ENCODE assay signal across 10 cellular contexts in the genomic region with DNA sequence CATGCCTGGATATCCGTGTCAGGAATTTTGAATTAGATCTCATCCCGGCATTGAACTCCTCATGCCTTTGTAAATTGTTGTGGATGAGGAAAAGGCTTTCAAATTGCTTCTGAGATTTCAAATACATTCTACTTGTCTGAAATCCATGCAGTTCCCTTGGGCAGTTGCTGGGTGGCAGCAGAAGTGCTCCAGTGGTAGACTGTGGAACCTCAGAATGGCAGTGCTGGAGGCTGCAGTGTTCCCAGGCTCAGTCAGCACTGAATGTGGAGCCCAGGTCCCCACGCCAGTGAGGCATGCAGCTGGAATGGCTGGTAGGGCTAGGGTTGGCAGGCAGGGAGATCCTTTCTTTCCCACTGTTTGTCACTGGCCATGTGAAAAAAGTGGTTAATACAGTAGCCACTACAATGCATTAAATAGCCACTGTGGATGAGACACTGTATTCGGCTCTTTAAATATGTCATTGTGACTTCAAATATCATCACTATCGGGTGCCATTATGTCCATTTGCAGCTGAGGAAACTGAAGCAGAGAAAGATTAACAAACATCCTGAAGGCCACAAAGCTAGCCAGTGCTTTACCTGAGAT.
DNase-seq lines count a peak whose midpoint lies in the region; ATAC-seq, FAIRE-seq and TF ChIP-seq lines count a peak whose summit lies in the region.
"Had no signal": no experiment of that assay in that cellular context is flagged by ENCODE, and none has a peak within 500 bp of the region (broad histone marks: within the 10 kb centered on the region; RNA-seq: fewer than 3 reads in every experiment).

No MANE protein-coding gene starts in this region.

- H3K9ac ChIP-seq in mesendoderm (ENCODE audit: low read length) = no peak overlapping the region
- H3K9ac ChIP-seq: BLaER1 treated with 17β-estradiol and CSF1 and Interleukin-3, amounts not matched to agents 10 nM and 100 nM had no signal

- H2AK5ac ChIP-seq in mesendoderm (ENCODE audit: low read length) = no peak overlapping the region

- H3K4me3 Mint-ChIP-seq in activated CD4-positive, alpha-beta T cell treated with anti-CD3 and anti-CD28 coated beads for 36 hours = no peak overlapping the region
- H3K4me3 Mint-ChIP-seq in T-helper 17 cell = no peak overlapping the region
- H3K4me3 Mint-ChIP-seq: dendritic cell treated with granulocyte-macrophage colony-stimulating factor and Interleukin-4, amounts not matched to agents 40 ng/mL and 50 ng/mL, for 4 days had no signal

- FAIRE-seq in urothelium cell line (lab: Jason Lieb, UNC) = peak; percentile 20

- intact Hi-C loops in activated CD4-positive, alpha-beta T cell treated with anti-CD3 and anti-CD28 coated beads for 36 hours (cut with DNase I, micrococcal nuclease) = loop anchor here (1.0 to 10.0 kb wide), 5 partner anchors 144 to 678 kb away; no protein-coding TSS in a partner anchor
- intact Hi-C loops in dorsolateral prefrontal cortex (cut with DNase I) = loop anchor here in 1 of 2 donors (10.0 kb wide), 1 partner anchor 674 kb away; no protein-coding TSS in a partner anchor

- H3K4me1 ChIP-seq in mesendoderm (ENCODE audit: control insufficient read depth, low read depth, low read length) = no peaks in the 10 kb centered on the region
- H3K4me1 ChIP-seq: BLaER1 treated with 17β-estradiol and CSF1 and Interleukin-3, amounts not matched to agents 10 nM and 100 nM had no signal

- no CpG with 5 or more reads among the region's 5 CpGs for WGBS in mesendoderm (ENCODE audit: extremely low coverage, insufficient coverage, low lambda C conversion rate)

- no peaks in the 10 kb centered on the region for H3K36me3 Mint-ChIP-seq in activated CD4-positive, alpha-beta T cell treated with anti-CD3 and anti-CD28 coated beads for 36 hours (ENCODE audit: low read depth)
- peaks cover 1% of the 10 kb centered on the region for H3K36me3 Mint-ChIP-seq in T-helper 17 cell (ENCODE audit: low read depth)

- H3K9me3 Mint-ChIP-seq in activated CD4-positive, alpha-beta T cell treated with anti-CD3 and anti-CD28 coated beads for 36 hours (ENCODE audit: low read depth) = no peaks in the 10 kb centered on the region
- H3K9me3 Mint-ChIP-seq: dendritic cell treated with granulocyte-macrophage colony-stimulating factor and Interleukin-4, amounts not matched to agents 40 ng/mL and 50 ng/mL, for 4 days had no signal

- no peaks in the 10 kb centered on the region for H3K9me3 ChIP-seq in T-helper 17 cell (ENCODE audit: control insufficient read depth, low read length, poor library complexity, severe bottlenecking)
- H3K9me3 ChIP-seq: BLaER1 treated with 17β-estradiol and CSF1 and Interleukin-3, amounts not matched to agents 10 nM and 100 nM had no signal

- H3K79me1 ChIP-seq in mesendoderm (ENCODE audit: low read length) = no peaks in the 10 kb centered on the region

- peak in 47 of 56 donors; percentile 8 to 57 (median 36) for TF ChIP-seq CTCF in dorsolateral prefrontal cortex (IDR thresholded peaks at IDR 0.05 in 54 of 56, conservative IDR thresholded peaks at IDR 0.05 in 2 of 56; ENCODE audit: low read depth in 1 of 56, partially characterized antibody in 56 of 56)

- no peak overlapping the region for H2BK15ac ChIP-seq in mesendoderm (replicated peaks; ENCODE audit: low read depth)

- no peak overlapping the region for H3K56ac ChIP-seq in mesendoderm (ENCODE audit: low read length)

- H3K4me3 ChIP-seq in dorsolateral prefrontal cortex = no peak overlapping the region
- H3K4me3 ChIP-seq in mesendoderm (ENCODE audit: low read length) = no peak overlapping the region
- H3K4me3 ChIP-seq: BLaER1 treated with 17β-estradiol and CSF1 and Interleukin-3, amounts not matched to agents 10 nM and 100 nM had no signal

- H3K27ac Mint-ChIP-seq in activated CD4-positive, alpha-beta T cell treated with anti-CD3 and anti-CD28 coated beads for 36 hours = no peak overlapping the region
- peak overlapping the region; percentile 21 for H3K27ac Mint-ChIP-seq in T-helper 17 cell
- H3K27ac Mint-ChIP-seq: dendritic cell treated with granulocyte-macrophage colony-stimulating factor and Interleukin-4, amounts not matched to agents 40 ng/mL and 50 ng/mL, for 4 days had no signal

- no peak overlapping the region for H2BK5ac ChIP-seq in mesendoderm (ENCODE audit: low read length)

- no peak overlapping the region for H2BK120ac ChIP-seq in mesendoderm (ENCODE audit: low read depth, low read length)

- no peaks in the 10 kb centered on the region for H3K79me2 ChIP-seq in mesendoderm (ENCODE audit: control insufficient read depth, insufficient read depth, low read length)

- no peak overlapping the region for H3K18ac ChIP-seq in mesendoderm (ENCODE audit: low read length)

- no peak overlapping the region for H3K4ac ChIP-seq in mesendoderm (ENCODE audit: low read depth, low read length)

- H3K27me3 ChIP-seq in dorsolateral prefrontal cortex (peaks cover 0 to 8% (median 0%) of the 10 kb centered on the region in 45 donors), mesendoderm (ENCODE audit: insufficient read depth, low read length, poor library complexity) (no peaks in the 10 kb centered on the region)
- H3K27me3 ChIP-seq: BLaER1 treated with 17β-estradiol and CSF1 and Interleukin-3, amounts not matched to agents 10 nM and 100 nM had no signal

- H3K36me3 ChIP-seq in mesendoderm (ENCODE audit: control insufficient read depth, insufficient read depth, low read length) = no peaks in the 10 kb centered on the region
- H3K36me3 ChIP-seq: BLaER1 treated with 17β-estradiol and CSF1 and Interleukin-3, amounts not matched to agents 10 nM and 100 nM had no signal

- no peak overlapping the region for H3K4me2 ChIP-seq in mesendoderm (ENCODE audit: low read length)
- H3K4me2 ChIP-seq: BLaER1 treated with 17β-estradiol and CSF1 and Interleukin-3, amounts not matched to agents 10 nM and 100 nM had no signal

- no peak overlapping the region for H3K23ac ChIP-seq in mesendoderm (ENCODE audit: low read length)

- H3K4me1 Mint-ChIP-seq in activated CD4-positive, alpha-beta T cell treated with anti-CD3 and anti-CD28 coated beads for 36 hours = peaks cover 18% of the 10 kb centered on the region
- peaks cover 10% of the 10 kb centered on the region for H3K4me1 Mint-ChIP-seq in T-helper 17 cell

- peak; percentile 67 for DNase-seq in activated CD4-positive, alpha-beta T cell treated with anti-CD3 and anti-CD28 coated beads for 36 hours
- DNase-seq in activated CD4-positive, alpha-beta T cell treated with anti-CD3 and anti-CD28 coated beads for 1 hour = no peak
- peak; percentile 16 for DNase-seq in NCI-H187 treated with DMSO at 0.1 percent for 48 hours (lab: John Stamatoyannopoulos, UW)
- no peak for DNase-seq in T-helper 17 cell
- peak in 9 of 10 donors; percentile 22 to 62 (median 51) for DNase-seq in dorsolateral prefrontal cortex
- DNase-seq in mesendoderm = peak; percentile 90
- DNase-seq in urothelium cell line (ENCODE audit: low spot score) = peak; percentile 75

- H4K5ac ChIP-seq in mesendoderm (ENCODE audit: low read length) = no peak overlapping the region

- peak; percentile 80 for ATAC-seq in activated CD4-positive, alpha-beta T cell treated with anti-CD3 and anti-CD28 coated beads for 36 hours
- ATAC-seq in HG02763 (IDR thresholded peaks at IDR 0.05; ENCODE audit: unreplicated experiment) = peak; percentile 64
- peak; percentile 50 for ATAC-seq in T-helper 17 cell

- POLR2A ChIA-PET in activated CD4-positive, alpha-beta T cell treated with anti-CD3 and anti-CD28 coated beads for 36 hours (lab: Charles Lee) = interaction anchor here (0.6 kb wide), 1 partner anchor 261 kb away, joined by 5 read pairs; no protein-coding TSS in a partner anchor

- no peak overlapping the region for H3K27ac ChIP-seq in dorsolateral prefrontal cortex
- no peak overlapping the region for H3K27ac ChIP-seq in mesendoderm (ENCODE audit: low read depth, low read length)
- H3K27ac ChIP-seq: BLaER1 treated with 17β-estradiol and CSF1 and Interleukin-3, amounts not matched to agents 10 nM and 100 nM had no signal

- H4K8ac ChIP-seq in mesendoderm (ENCODE audit: low read depth, low read length) = no peak overlapping the region

- no peaks in the 10 kb centered on the region for H3K27me3 Mint-ChIP-seq in activated CD4-positive, alpha-beta T cell treated with anti-CD3 and anti-CD28 coated beads for 36 hours
- no peaks in the 10 kb centered on the region for H3K27me3 Mint-ChIP-seq in T-helper 17 cell
- H3K27me3 Mint-ChIP-seq: dendritic cell treated with granulocyte-macrophage colony-stimulating factor and Interleukin-4, amounts not matched to agents 40 ng/mL and 50 ng/mL, for 4 days had no signal

- CTCF ChIA-PET in activated CD4-positive, alpha-beta T cell treated with anti-CD3 and anti-CD28 coated beads for 36 hours (lab: Charles Lee) = interaction anchor here (0.8 to 3.3 kb wide), 3 partner anchors 11 to 679 kb away, joined by 3 to 18 read pairs (median 5); no protein-coding TSS in a partner anchor

Comparison
In these comparisons a context has a peak if more than half of its experiments do, and no peak if none do; other contexts are left out.
1. DNase-seq: peak in activated CD4-positive, alpha-beta T cell treated with anti-CD3 and anti-CD28 coated beads for 36 hours (single experiment), NCI-H187 treated with DMSO at 0.1 percent for 48 hours (single experiment), dorsolateral prefrontal cortex (9 of 10), mesendoderm (single experiment) and urothelium cell line (single experiment); none in activated CD4-positive, alpha-beta T cell treated with anti-CD3 and anti-CD28 coated beads for 1 hour (single experiment) and T-helper 17 cell (0 of 3).
2. Peak in every context shown above with its lines, with median percentiles within 50 percentile points of each other: ATAC-seq.